ENCODE assay signal across 8 cellular contexts in genomic region chr3:149576071-149576564, GRCh38.
DNase-seq lines count a peak whose midpoint lies in the region; ATAC-seq and TF ChIP-seq lines count a peak whose summit lies in the region.

No MANE protein-coding gene starts in this region.

- DNase-seq in EH (ENCODE audit: low read depth) (peak; percentile 99), HEK293T (ENCODE audit: extremely low spot score) (peak; percentile 11), OCI-M2 (lab: John Stamatoyannopoulos, UW; ENCODE audit: unreplicated experiment) (peak; percentile 33), endothelial cell (ENCODE audit: low spot score) (no peak), NCI-H345 (lab: John Stamatoyannopoulos, UW) (no peak)

- H3K27me3 Mint-ChIP-seq in endothelial cell (ENCODE audit: unreplicated experiment) (peaks cover 5% of the 10 kb centered on the region), nephron (ENCODE audit: low read depth) (no peaks in the 10 kb centered on the region)

- H3K9me3 Mint-ChIP-seq in endothelial cell (ENCODE audit: unreplicated experiment) (no peaks in the 10 kb centered on the region), nephron (no peaks in the 10 kb centered on the region)

- TF ChIP-seq CTCF in endothelial cell (IDR thresholded peaks at IDR 0.05; ENCODE audit: unreplicated experiment) (no peak), nephron (IDR thresholded peaks at IDR 0.05; ENCODE audit: unreplicated experiment in 3 of 3) (no peak)

- H3K36me3 Mint-ChIP-seq in endothelial cell (ENCODE audit: low read depth, unreplicated experiment) (peaks cover 23% of the 10 kb centered on the region), nephron (ENCODE audit: low read depth) (peaks cover 20% of the 10 kb centered on the region)

- H3K4me1 Mint-ChIP-seq in endothelial cell (ENCODE audit: unreplicated experiment) (peaks cover 79% of the 10 kb centered on the region), nephron (peaks cover 88% of the 10 kb centered on the region)

- POLR2A ChIA-PET in HEK293T (lab: Yijun Ruan, JAX): interaction anchor here (2.7 kb wide), 1 partner anchor 82 kb away, joined by 10 read pairs; the partner anchor contains the start of gene WWTR1

- H3K4me3 Mint-ChIP-seq in endothelial cell (ENCODE audit: unreplicated experiment) (peak overlapping the region; percentile 8), nephron (peak overlapping the region; percentile 7 to 16 (median 10))

- H3K27ac Mint-ChIP-seq in endothelial cell (ENCODE audit: unreplicated experiment) (peak overlapping the region; percentile 92), nephron (peak overlapping the region; percentile 88 to 90 (median 89))

- ATAC-seq in GM19351 (IDR thresholded peaks at IDR 0.05; ENCODE audit: unreplicated experiment) (no peak), HG03135 (IDR thresholded peaks at IDR 0.05; ENCODE audit: unreplicated experiment) (no peak)

- CTCF ChIA-PET in HEK293T (lab: Yijun Ruan, JAX): interaction anchor here (1.4 kb wide), 1 partner anchor 46 kb away, joined by 3 read pairs; no protein-coding TSS in a partner anchor

TF ChIP-seq in HEK293T, 16 proteins besides CTCF, POLR2A, EP300 and RAD21:
- TF ChIP-seq L3MBTL2 (conservative IDR thresholded peaks at IDR 0.05): no peak
- TF ChIP-seq FOXK2 (IDR thresholded peaks at IDR 0.05): no peak
- no peak for TF ChIP-seq BHLHE40 (IDR thresholded peaks at IDR 0.05; ENCODE audit: borderline replicate concordance)
- no peak for TF ChIP-seq SP1 (IDR thresholded peaks at IDR 0.05)
- no peak for TF ChIP-seq NFRKB (IDR thresholded peaks at IDR 0.05)
- TF ChIP-seq SUZ12 (IDR thresholded peaks at IDR 0.05): no peak

Comparison
In these comparisons a context has a peak if more than half of its experiments do, and no peak if none do; other contexts are left out.
1. DNase-seq: peak in EH (single experiment), HEK293T (single experiment) and OCI-M2 (single experiment); none in endothelial cell (single experiment) and NCI-H345 (single experiment).